19 cellular contexts compared by ENCODE assay signal in the genomic region with DNA sequence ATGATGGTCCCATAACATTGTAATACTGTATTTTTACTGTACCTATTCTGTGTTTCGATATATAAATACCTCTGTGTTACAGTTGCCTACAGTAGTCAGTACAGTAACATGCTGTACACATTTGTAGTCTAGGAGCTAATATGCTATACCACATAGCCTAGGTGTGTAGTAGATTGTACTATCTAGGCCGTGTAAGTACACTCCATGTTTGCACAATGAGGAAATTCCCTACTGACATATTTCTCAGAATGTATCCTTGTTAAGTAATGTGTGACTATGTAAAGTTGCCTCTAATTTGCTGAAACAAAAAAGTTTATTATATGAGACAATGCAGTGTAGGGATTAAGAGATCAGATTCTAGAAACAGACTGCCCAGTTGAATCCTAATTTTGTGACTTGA. TPM values are rescaled to one million over a fixed set of nuclear protein-coding genes. Genes with fewer than 3 reads are reported as not detected.
A peak's percentile ranks its signal among the peaks of the same experiment; 100 is the strongest.
DNase-seq lines count a peak whose midpoint lies in the region; ATAC-seq, FAIRE-seq and TF ChIP-seq lines count a peak whose summit lies in the region.
"Had no signal": no experiment of that assay in that cellular context is flagged by ENCODE, and none has a peak within 500 bp of the region (broad histone marks: within the 10 kb centered on the region; RNA-seq: fewer than 3 reads in every experiment).

No MANE protein-coding gene starts in this region.

- H3K27me3 ChIP-seq in naive thymus-derived CD4-positive, alpha-beta T cell (ENCODE audit: control insufficient read depth in 2 of 2, insufficient read depth in 2 of 2, low read length in 2 of 2), result no peaks in the 10 kb centered on the region

- peak; percentile 58 for FAIRE-seq in GM12891 (lab: Jason Lieb, UNC)
- FAIRE-seq: A204.1 had no signal

- CTCF ChIA-PET in naive thymus-derived CD4-positive, alpha-beta T cell (lab: Charles Lee), result no interaction called here
- CTCF ChIA-PET in activated CD4-positive, alpha-beta T cell treated with anti-CD3 and anti-CD28 coated beads for 36 hours (lab: Charles Lee), result interaction anchor here (0.8 kb wide), 1 partner anchor 9 kb away, joined by 3 read pairs; no protein-coding TSS in a partner anchor

- ATAC-seq in activated naive CD8-positive, alpha-beta T cell treated with anti-CD3 and anti-CD28 coated beads, Interleukin-2, amount 50 U/mL, for 24 hours, result no peak
- ATAC-seq in naive thymus-derived CD4-positive, alpha-beta T cell, result no peak
- ATAC-seq in HG03439 (IDR thresholded peaks at IDR 0.05; ENCODE audit: unreplicated experiment), result no peak
- ATAC-seq in activated CD4-positive, alpha-beta T cell treated with anti-CD3 and anti-CD28 coated beads for 36 hours, result no peak

- intact Hi-C loops in naive thymus-derived CD4-positive, alpha-beta T cell (cut with micrococcal nuclease), result loop anchor here (2.0 to 5.0 kb wide), 2 partner anchors 14 to 76 kb away; no protein-coding TSS in a partner anchor
- intact Hi-C loops in activated CD4-positive, alpha-beta T cell treated with anti-CD3 and anti-CD28 coated beads for 36 hours (cut with DNase I, micrococcal nuclease), result no loop called here

- no peaks in the 10 kb centered on the region for H3K9me3 ChIP-seq in naive thymus-derived CD4-positive, alpha-beta T cell (ENCODE audit: control insufficient read depth in 2 of 3, low read length in 3 of 3)

- no peak for TF ChIP-seq POLR2A in GM12891 (IDR thresholded peaks at IDR 0.05; ENCODE audit: low read depth, low read length)

- H3K36me3 ChIP-seq in naive thymus-derived CD4-positive, alpha-beta T cell (ENCODE audit: control insufficient read depth in 2 of 3, insufficient read depth in 3 of 3, low read length in 3 of 3), result peaks cover 14 to 53% (median 22%) of the 10 kb centered on the region in 3 experiments

- POLR2A ChIA-PET in naive thymus-derived CD4-positive, alpha-beta T cell (lab: Charles Lee), result interaction anchor here (1.0 kb wide), 1 partner anchor 32 kb away, joined by 3 read pairs; the partner anchor contains the start of gene NAT10
- POLR2A ChIA-PET in activated CD4-positive, alpha-beta T cell treated with anti-CD3 and anti-CD28 coated beads for 36 hours (lab: Charles Lee), result no interaction called here

- no peaks in the 10 kb centered on the region for H3K27me3 Mint-ChIP-seq in activated naive CD8-positive, alpha-beta T cell
- H3K27me3 Mint-ChIP-seq in activated naive CD8-positive, alpha-beta T cell treated with anti-CD3 and anti-CD28 coated beads, Interleukin-2, amount 50 U/mL, for 24 hours, result no peaks in the 10 kb centered on the region
- H3K27me3 Mint-ChIP-seq in naive thymus-derived CD4-positive, alpha-beta T cell, result no peaks in the 10 kb centered on the region
- no peaks in the 10 kb centered on the region for H3K27me3 Mint-ChIP-seq in activated CD4-positive, alpha-beta T cell treated with anti-CD3 and anti-CD28 coated beads for 36 hours
- H3K27me3 Mint-ChIP-seq: IgD-negative memory B cell had no signal

- no peak overlapping the region for H3K27ac ChIP-seq in naive thymus-derived CD4-positive, alpha-beta T cell (ENCODE audit: low read depth, low read length)
- H3K27ac ChIP-seq: C4-2B, HL-60 had no signal

- H3K4me1 Mint-ChIP-seq in activated naive CD8-positive, alpha-beta T cell (ENCODE audit: low read depth), result peaks cover 53% of the 10 kb centered on the region
- peaks cover 47% of the 10 kb centered on the region for H3K4me1 Mint-ChIP-seq in activated naive CD8-positive, alpha-beta T cell treated with anti-CD3 and anti-CD28 coated beads, Interleukin-2, amount 50 U/mL, for 24 hours
- peaks cover 16 to 65% (median 61%) of the 10 kb centered on the region in 7 donors for H3K4me1 Mint-ChIP-seq in naive thymus-derived CD4-positive, alpha-beta T cell
- H3K4me1 Mint-ChIP-seq in activated CD4-positive, alpha-beta T cell treated with anti-CD3 and anti-CD28 coated beads for 36 hours, result peaks cover 46% of the 10 kb centered on the region

- H3K4me3 Mint-ChIP-seq in activated naive CD8-positive, alpha-beta T cell, result no peak overlapping the region
- no peak overlapping the region for H3K4me3 Mint-ChIP-seq in activated naive CD8-positive, alpha-beta T cell treated with anti-CD3 and anti-CD28 coated beads, Interleukin-2, amount 50 U/mL, for 24 hours
- H3K4me3 Mint-ChIP-seq in naive thymus-derived CD4-positive, alpha-beta T cell, result no peak overlapping the region
- H3K4me3 Mint-ChIP-seq in activated CD4-positive, alpha-beta T cell treated with anti-CD3 and anti-CD28 coated beads for 36 hours, result no peak overlapping the region
- H3K4me3 Mint-ChIP-seq: H9, IgD-negative memory B cell had no signal

- peaks cover 2% of the 10 kb centered on the region for H3K36me3 Mint-ChIP-seq in activated naive CD8-positive, alpha-beta T cell
- peaks cover 62% of the 10 kb centered on the region for H3K36me3 Mint-ChIP-seq in activated naive CD8-positive, alpha-beta T cell treated with anti-CD3 and anti-CD28 coated beads, Interleukin-2, amount 50 U/mL, for 24 hours (ENCODE audit: low read depth)
- H3K36me3 Mint-ChIP-seq in naive thymus-derived CD4-positive, alpha-beta T cell, result peaks cover 3 to 29% (median 23%) of the 10 kb centered on the region in 5 donors
- H3K36me3 Mint-ChIP-seq in activated CD4-positive, alpha-beta T cell treated with anti-CD3 and anti-CD28 coated beads for 36 hours (ENCODE audit: low read depth), result peaks cover 52% of the 10 kb centered on the region

- H3K4me1 ChIP-seq in naive thymus-derived CD4-positive, alpha-beta T cell (ENCODE audit: control insufficient read depth in 2 of 2, insufficient read depth in 2 of 2, low read length in 2 of 2), result peaks cover 7 to 16% of the 10 kb centered on the region in 2 donors

- peak overlapping the region; percentile 5 for H3K27ac Mint-ChIP-seq in activated naive CD8-positive, alpha-beta T cell
- no peak overlapping the region for H3K27ac Mint-ChIP-seq in activated naive CD8-positive, alpha-beta T cell treated with anti-CD3 and anti-CD28 coated beads, Interleukin-2, amount 50 U/mL, for 24 hours
- peak overlapping the region in 5 of 9 donors; percentile 23 to 56 (median 36) for H3K27ac Mint-ChIP-seq in naive thymus-derived CD4-positive, alpha-beta T cell
- H3K27ac Mint-ChIP-seq in activated CD4-positive, alpha-beta T cell treated with anti-CD3 and anti-CD28 coated beads for 36 hours, result no peak overlapping the region
- H3K27ac Mint-ChIP-seq: H9 had no signal

- no peak overlapping the region for H3K4me3 ChIP-seq in naive thymus-derived CD4-positive, alpha-beta T cell (ENCODE audit: low read length)

- no peaks in the 10 kb centered on the region for H3K9me3 Mint-ChIP-seq in activated naive CD8-positive, alpha-beta T cell (ENCODE audit: low read depth)
- H3K9me3 Mint-ChIP-seq in activated naive CD8-positive, alpha-beta T cell treated with anti-CD3 and anti-CD28 coated beads, Interleukin-2, amount 50 U/mL, for 24 hours, result no peaks in the 10 kb centered on the region
- H3K9me3 Mint-ChIP-seq in naive thymus-derived CD4-positive, alpha-beta T cell, result no peaks in the 10 kb centered on the region
- H3K9me3 Mint-ChIP-seq in activated CD4-positive, alpha-beta T cell treated with anti-CD3 and anti-CD28 coated beads for 36 hours (ENCODE audit: low read depth), result no peaks in the 10 kb centered on the region
- H3K9me3 Mint-ChIP-seq: H9, IgD-negative memory B cell had no signal

- DNase-seq in activated naive CD8-positive, alpha-beta T cell treated with anti-CD3 and anti-CD28 coated beads, Interleukin-2, amount 50 U/mL, for 24 hours, result no peak
- DNase-seq in GM12891 (ENCODE audit: insufficient read length, low spot score) (no peak), amniotic epithelial cell (ENCODE audit: low read depth) (peak; percentile 52), C1 segment of cervical spinal cord (lab: John Stamatoyannopoulos, UW) (no peak)
- no peak for DNase-seq in naive thymus-derived CD4-positive, alpha-beta T cell
- DNase-seq in activated CD4-positive, alpha-beta T cell treated with anti-CD3 and anti-CD28 coated beads for 36 hours, result no peak
- DNase-seq: DMS79 treated with DMSO at 0.1 percent for 48 hours, H9, Karpas-422, NCI-H1436 treated with DMSO at 0.1 percent for 48 hours, NCI-H2029, NCI-H2171, NCI-H526 had no signal

TF ChIP-seq in GM12891, 5 proteins besides CTCF, POLR2A, EP300 and RAD21:
- TF ChIP-seq POU2F2 (IDR thresholded peaks at IDR 0.05; ENCODE audit: low read depth, low read length) (no peak), PAX5 (IDR thresholded peaks at IDR 0.05; ENCODE audit: insufficient read depth, low read length, severe bottlenecking) (no peak), POLR2AphosphoS5 (IDR thresholded peaks at IDR 0.05; ENCODE audit: low read depth, low read length) (no peak), TAF1 (IDR thresholded peaks at IDR 0.05; ENCODE audit: low read depth, low read length) (no peak), SPI1 (IDR thresholded peaks at IDR 0.05; ENCODE audit: low read depth, low read length) (no peak)

RNA-seq across cellular contexts. Expression of gene CAPRIN1, which starts 21.3 kb away (rescaled TPM):
- polyA plus RNA-seq in GM12891 (2012; ENCODE audit: low read depth, missing spikeins), result 110 TPM
- 100 to 1,000 TPM; 120 to 227 (median 163) TPM for total RNA-seq in naive thymus-derived CD4-positive, alpha-beta T cell
- polyA plus RNA-seq in naive thymus-derived CD4-positive, alpha-beta T cell, result 10 to 100 TPM; 65.0 to 99.0 TPM
- total RNA-seq in activated CD4-positive, alpha-beta T cell treated with anti-CD3 and anti-CD28 coated beads for 36 hours, result 100 to 1,000 TPM; 295 to 316 TPM

RNA-seq across cellular contexts. Expression of gene NAT10, which starts 32.6 kb away (rescaled TPM):
- polyA plus RNA-seq in GM12891 (2012; ENCODE audit: low read depth, missing spikeins), result 54.5 TPM
- 100 to 1,000 TPM in 1 of 5 experiments, 10 to 100 TPM in 4; 55.7 to 104 (median 84.3) TPM for total RNA-seq in naive thymus-derived CD4-positive, alpha-beta T cell
- polyA plus RNA-seq in naive thymus-derived CD4-positive, alpha-beta T cell, result 10 to 100 TPM; 33.8 to 65.1 TPM
- 100 to 1,000 TPM; 142 to 147 TPM for total RNA-seq in activated CD4-positive, alpha-beta T cell treated with anti-CD3 and anti-CD28 coated beads for 36 hours

Comparison
In these comparisons a context has a peak if more than half of its experiments do, and no peak if none do; other contexts are left out.
1. H3K27ac Mint-ChIP-seq: peak in activated naive CD8-positive, alpha-beta T cell (single experiment) and naive thymus-derived CD4-positive, alpha-beta T cell (5 of 9); none in activated naive CD8-positive, alpha-beta T cell treated with anti-CD3 and anti-CD28 coated beads, Interleukin-2, amount 50 U/mL, for 24 hours (single experiment) and activated CD4-positive, alpha-beta T cell treated with anti-CD3 and anti-CD28 coated beads for 36 hours (single experiment).
2. intact Hi-C loops: an anchor here in naive thymus-derived CD4-positive, alpha-beta T cell (2.0 to 5.0 kb wide); none called in activated CD4-positive, alpha-beta T cell treated with anti-CD3 and anti-CD28 coated beads for 36 hours.